In the genomic region with DNA sequence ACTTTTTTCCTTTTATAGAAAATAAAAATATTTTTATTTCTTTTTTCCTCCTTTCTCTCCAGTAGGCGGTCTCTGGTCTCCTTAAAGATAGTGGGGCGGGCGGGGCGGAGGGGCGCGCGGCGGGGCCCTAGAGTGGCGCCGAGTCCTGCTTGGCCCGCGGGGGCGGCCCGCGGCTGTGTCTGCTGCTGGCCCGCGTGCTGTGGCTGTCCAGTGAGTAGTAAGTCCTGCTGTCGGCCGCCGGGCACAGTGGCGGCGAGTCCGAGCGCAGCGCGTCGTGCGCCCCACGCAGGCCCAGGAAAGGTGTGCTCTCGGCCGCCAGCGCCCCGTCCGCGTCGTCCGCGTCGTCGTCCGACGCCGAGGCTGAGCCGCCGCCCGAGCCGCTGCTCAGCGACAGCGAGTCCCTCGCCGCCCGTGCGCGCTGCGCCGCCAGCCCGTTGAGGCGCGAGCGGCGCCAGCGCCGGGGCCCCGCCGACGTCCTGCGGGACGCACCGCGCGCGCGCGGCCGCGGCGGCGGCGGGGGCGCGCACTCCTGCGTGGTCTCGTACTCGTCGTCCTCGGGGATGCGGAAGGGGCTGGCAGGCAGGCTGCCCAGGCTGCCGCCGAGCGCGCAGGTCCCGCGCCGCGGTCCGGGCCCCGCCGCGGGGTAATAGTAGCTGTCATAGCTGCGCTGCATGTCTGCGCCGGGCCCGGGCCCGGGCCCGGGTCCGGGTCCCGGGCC, we compare ENCODE assay signal across 8 cellular contexts. TPM values are rescaled to one million over a fixed set of nuclear protein-coding genes. Genes with fewer than 3 reads are reported as not detected.
DNase-seq lines count a peak whose midpoint lies in the region; ATAC-seq and TF ChIP-seq lines count a peak whose summit lies in the region.

No MANE protein-coding gene starts in this region.

- ATAC-seq in CD8-positive, alpha-beta T cell = peak; percentile 87
- ATAC-seq in GM19468 (IDR thresholded peaks at IDR 0.05; ENCODE audit: extremely low read depth, unreplicated experiment) = peak; percentile 36
- peak; percentile 86 for ATAC-seq in activated CD8-positive, alpha-beta T cell treated with anti-CD3 and anti-CD28 coated beads, Interleukin-2, amount 10 ng/mL, durations not matched to agents 7 days and 5 days

- no peaks in the 10 kb centered on the region for H3K9me3 ChIP-seq in CD8-positive, alpha-beta T cell (ENCODE audit: low read length)
- H3K9me3 ChIP-seq in mesenchymal stem cell (ENCODE audit: control insufficient read depth, low read length) = no peaks in the 10 kb centered on the region

- H3K9ac ChIP-seq in mesenchymal stem cell (ENCODE audit: low read length) = peak overlapping the region; percentile 73

- no peak overlapping the region for H2BK12ac ChIP-seq in mesenchymal stem cell (ENCODE audit: low read length in 2 of 2)

- no peaks in the 10 kb centered on the region for H3K36me3 ChIP-seq in CD8-positive, alpha-beta T cell (ENCODE audit: insufficient read depth, low read length)
- peaks cover 0 to 10% of the 10 kb centered on the region in 2 experiments for H3K36me3 ChIP-seq in mesenchymal stem cell (ENCODE audit: control insufficient read depth in 1 of 2, insufficient read depth in 2 of 2, low read depth in 1 of 2, low read length in 2 of 2)

- intact Hi-C loops in CD8-positive, alpha-beta T cell (cut with DNase I, micrococcal nuclease) = loop anchor here (1.0 to 10.0 kb wide), 8 partner anchors 61 to 556 kb away; partner anchors contain the start of genes CYSTM1 (in 1 of the 2), MATR3 (in 1 of the 2), PAIP2 (in 1 of the 2) and UBE2D2 (in 1 of the 2)

- H3K4me2 ChIP-seq in mesenchymal stem cell (ENCODE audit: low read length, poor library complexity, severe bottlenecking) = peak overlapping the region; percentile 76

- H4K91ac ChIP-seq in mesenchymal stem cell (ENCODE audit: low read length) = no peak overlapping the region

- H3K27ac Mint-ChIP-seq in CD8-positive, alpha-beta T cell = peak overlapping the region; percentile 49
- H3K27ac Mint-ChIP-seq in activated CD8-positive, alpha-beta T cell treated with anti-CD3 and anti-CD28 coated beads, Interleukin-2, amount 10 ng/mL, durations not matched to agents 7 days and 5 days = no peak overlapping the region

- no peaks in the 10 kb centered on the region for H3K36me3 Mint-ChIP-seq in CD8-positive, alpha-beta T cell
- no peaks in the 10 kb centered on the region for H3K36me3 Mint-ChIP-seq in activated CD8-positive, alpha-beta T cell treated with anti-CD3 and anti-CD28 coated beads, Interleukin-2, amount 10 ng/mL, durations not matched to agents 7 days and 5 days (ENCODE audit: low read depth)

- POLR2A ChIA-PET in CD8-positive, alpha-beta T cell (lab: Charles Lee) = interaction anchor here (0.6 to 1.7 kb wide), 4 partner anchors 61 to 1952 kb away, joined by 3 to 4 read pairs (median 4); partner anchors contain the start of gene MATR3
- POLR2A ChIA-PET in activated CD8-positive, alpha-beta T cell treated with anti-CD3 and anti-CD28 coated beads, Interleukin-2, amount 10 ng/mL, durations not matched to agents 7 days and 5 days (lab: Charles Lee) = interaction anchor here (0.5 kb wide), 1 partner anchor 84 kb away, joined by 4 read pairs; no protein-coding TSS in a partner anchor

- H2BK120ac ChIP-seq in mesenchymal stem cell (ENCODE audit: low read depth, low read length) = no peak overlapping the region

- H2BK5ac ChIP-seq in mesenchymal stem cell (ENCODE audit: low read depth, low read length, poor library complexity, severe bottlenecking) = no peak overlapping the region

- H3K18ac ChIP-seq in mesenchymal stem cell (ENCODE audit: low read depth in 1 of 2, low read length in 2 of 2) = no peak overlapping the region

- CTCF ChIA-PET in CD8-positive, alpha-beta T cell (lab: Charles Lee) = interaction anchor here (0.5 to 7.1 kb wide), 4 partner anchors 44 to 61 kb away, joined by 3 to 80 read pairs (median 3); no protein-coding TSS in a partner anchor
- CTCF ChIA-PET in activated CD8-positive, alpha-beta T cell treated with anti-CD3 and anti-CD28 coated beads, Interleukin-2, amount 10 ng/mL, durations not matched to agents 7 days and 5 days (lab: Charles Lee) = interaction anchor here (1.0 to 3.1 kb wide), 6 partner anchors 15 to 121 kb away, joined by 3 to 16 read pairs (median 6); no protein-coding TSS in a partner anchor

- peak; percentile 65 to 88 (median 75) for DNase-seq in CD8-positive, alpha-beta T cell
- DNase-seq in Kasumi-1 (lab: John Stamatoyannopoulos, UW) (peak; percentile 33 to 49), ecto neural progenitor cell (ENCODE audit: low spot score) (peak; percentile 76), mesenchymal stem cell (peak; percentile 37), ureter (ENCODE audit: low spot score) (no peak)
- DNase-seq in activated CD8-positive, alpha-beta T cell treated with anti-CD3 and anti-CD28 coated beads, Interleukin-2, amount 10 ng/mL, durations not matched to agents 7 days and 5 days = peak; percentile 74
- DNase-seq in stimulated activated CD8-positive, alpha-beta memory T cell treated with anti-CD3 and anti-CD28 coated beads, Interleukin-12 subunit alpha, Interleukin-12 subunit beta, amount 100 ng/mL, for 4 hours (ENCODE audit: low read depth) = peak; percentile 70

- no peak overlapping the region for H2AK5ac ChIP-seq in mesenchymal stem cell (ENCODE audit: low read length, severe bottlenecking)

- WGBS in mesenchymal stem cell = 2% methylated on average over 70 of the region's 107 CpGs

- no peak for TF ChIP-seq CTCF in CD8-positive, alpha-beta T cell (IDR thresholded peaks at IDR 0.05)

- no peak overlapping the region for H2BK15ac ChIP-seq in mesenchymal stem cell (ENCODE audit: low read depth, poor library complexity, severe bottlenecking)

- no peak overlapping the region for H3K14ac ChIP-seq in mesenchymal stem cell (ENCODE audit: low read length in 2 of 2)

- H3K4me1 ChIP-seq in CD8-positive, alpha-beta T cell (ENCODE audit: insufficient read depth, low read length) = no peaks in the 10 kb centered on the region
- H3K4me1 ChIP-seq in mesenchymal stem cell (ENCODE audit: control insufficient read depth, insufficient read depth, low read depth, low read length) = peaks cover 7% of the 10 kb centered on the region

- H3K27ac ChIP-seq in CD8-positive, alpha-beta T cell (ENCODE audit: low read depth, low read length) = peak overlapping the region; percentile 76
- H3K27ac ChIP-seq in mesenchymal stem cell (ENCODE audit: low read length, poor library complexity, severe bottlenecking) = no peak overlapping the region

- H3K4me3 Mint-ChIP-seq in CD8-positive, alpha-beta T cell = peak overlapping the region; percentile 82
- peak overlapping the region; percentile 57 for H3K4me3 Mint-ChIP-seq in activated CD8-positive, alpha-beta T cell treated with anti-CD3 and anti-CD28 coated beads, Interleukin-2, amount 10 ng/mL, durations not matched to agents 7 days and 5 days

- H3K4ac ChIP-seq in mesenchymal stem cell (ENCODE audit: low read depth in 1 of 2, low read length in 2 of 2) = no peak overlapping the region

- H3K4me3 ChIP-seq in CD8-positive, alpha-beta T cell (ENCODE audit: low read depth, low read length) = peak overlapping the region; percentile 70
- H3K4me3 ChIP-seq in mesenchymal stem cell (ENCODE audit: insufficient read depth in 1 of 2, low read depth in 1 of 2, low read length in 2 of 2) = peak overlapping the region; percentile 65 to 73

- peak overlapping the region; percentile 24 for H2AFZ ChIP-seq in mesenchymal stem cell (ENCODE audit: low read depth, low read length)

- peak overlapping the region; percentile 32 for H4K8ac ChIP-seq in mesenchymal stem cell (ENCODE audit: low read length)

- peaks cover 17% of the 10 kb centered on the region for H3K4me1 Mint-ChIP-seq in CD8-positive, alpha-beta T cell (ENCODE audit: low read depth)
- peaks cover 6% of the 10 kb centered on the region for H3K4me1 Mint-ChIP-seq in activated CD8-positive, alpha-beta T cell treated with anti-CD3 and anti-CD28 coated beads, Interleukin-2, amount 10 ng/mL, durations not matched to agents 7 days and 5 days (ENCODE audit: low read depth)

- H3K27me3 Mint-ChIP-seq in CD8-positive, alpha-beta T cell (ENCODE audit: low read depth) = peaks cover 15% of the 10 kb centered on the region
- peaks cover 38% of the 10 kb centered on the region for H3K27me3 Mint-ChIP-seq in activated CD8-positive, alpha-beta T cell treated with anti-CD3 and anti-CD28 coated beads, Interleukin-2, amount 10 ng/mL, durations not matched to agents 7 days and 5 days (ENCODE audit: low read depth)

- no peaks in the 10 kb centered on the region for H3K79me1 ChIP-seq in mesenchymal stem cell (replicated peaks; ENCODE audit: low read length, poor library complexity, severe bottlenecking)

- no peak overlapping the region for H3K23ac ChIP-seq in mesenchymal stem cell (ENCODE audit: low read length in 2 of 2)

- H3K27me3 ChIP-seq in CD8-positive, alpha-beta T cell (ENCODE audit: insufficient read depth, low read length) = no peaks in the 10 kb centered on the region
- H3K27me3 ChIP-seq in mesenchymal stem cell (ENCODE audit: control insufficient read depth in 1 of 2, insufficient read depth in 1 of 2, low read length in 2 of 2) = peaks cover 27 to 61% of the 10 kb centered on the region in 2 experiments

- no peaks in the 10 kb centered on the region for H3K9me3 Mint-ChIP-seq in CD8-positive, alpha-beta T cell
- H3K9me3 Mint-ChIP-seq in activated CD8-positive, alpha-beta T cell treated with anti-CD3 and anti-CD28 coated beads, Interleukin-2, amount 10 ng/mL, durations not matched to agents 7 days and 5 days (ENCODE audit: insufficient read depth) = no peaks in the 10 kb centered on the region

RNA-seq across cellular contexts. Expression of gene PSD2, which starts 52.3 kb away (rescaled TPM):
- under 1 TPM; 0.17 to 0.30 TPM for total RNA-seq in CD8-positive, alpha-beta T cell
- total RNA-seq in activated CD8-positive, alpha-beta T cell treated with anti-CD3 and anti-CD28 coated beads, Interleukin-2, amount 10 ng/mL, durations not matched to agents 7 days and 5 days = not detected
- polyA plus RNA-seq in mesenchymal stem cell (2013, experiment 1 of 2) = 0.07 TPM
- polyA plus RNA-seq in mesenchymal stem cell (2013, experiment 2 of 2) = 0.08 TPM
- 0.21 TPM for total RNA-seq in ureter

Comparison
In these comparisons a context has a peak if more than half of its experiments do, and no peak if none do; other contexts are left out.
1. ATAC-seq: peak in every context shown above with its lines; median percentile 87 in CD8-positive, alpha-beta T cell; 86 in activated CD8-positive, alpha-beta T cell treated with anti-CD3 and anti-CD28 coated beads, Interleukin-2, amount 10 ng/mL, durations not matched to agents 7 days and 5 days; 36 in GM19468.